Comparison of ENCODE assay signal across 12 cellular contexts in genomic region chr2:96962567-96963203, GRCh38. TPM values are rescaled to one million over a fixed set of nuclear protein-coding genes. Genes with fewer than 3 reads are reported as not detected.
DNase-seq lines count a peak whose midpoint lies in the region; ATAC-seq and FAIRE-seq lines count a peak whose summit lies in the region.
"Had no signal": no experiment of that assay in that cellular context is flagged by ENCODE, and none has a peak within 500 bp of the region (broad histone marks: within the 10 kb centered on the region; RNA-seq: fewer than 3 reads in every experiment).

No MANE protein-coding gene starts in this region.

- H3K4me3 ChIP-seq in neuron (ENCODE audit: low read length) (no peak overlapping the region), thymus (ENCODE audit: low read length) (no peak overlapping the region)
- H3K4me3 ChIP-seq: neural progenitor cell had no signal

- H3K9me3 ChIP-seq in neuron (ENCODE audit: low read length) = no peaks in the 10 kb centered on the region
- no peaks in the 10 kb centered on the region for H3K9me3 ChIP-seq in thymus (ENCODE audit: control insufficient read depth)

- peak overlapping the region; percentile 3 for H2AFZ ChIP-seq in neuron (ENCODE audit: low read depth, low read length)
- H2AFZ ChIP-seq: neural progenitor cell had no signal

- no peaks in the 10 kb centered on the region for H3K36me3 ChIP-seq in neuron (ENCODE audit: insufficient read depth, low read length)
- no peaks in the 10 kb centered on the region for H3K36me3 ChIP-seq in thymus (ENCODE audit: control insufficient read depth, insufficient read depth)
- H3K36me3 ChIP-seq: neural progenitor cell had no signal

- FAIRE-seq in RCC 7860 (lab: Jason Lieb, UNC) = no peak

- peak overlapping the region; percentile 37 for H3K27ac ChIP-seq in thymus (ENCODE audit: low read depth)
- H3K27ac ChIP-seq: foreskin keratinocyte, neural progenitor cell had no signal

- ATAC-seq in HG03045 (IDR thresholded peaks at IDR 0.05; ENCODE audit: unreplicated experiment) = no peak

- WGBS in thymus = 5% methylated on average over 10 of the region's 10 CpGs

- DNase-seq in NCI-H146 treated with DMSO at 0.1 percent for 48 hours (lab: John Stamatoyannopoulos, UW; ENCODE audit: unreplicated experiment) = peak; percentile 10
- no peak for DNase-seq in NCI-H146 (lab: John Stamatoyannopoulos, UW)
- DNase-seq in activated T-cell treated with anti-CD3 and anti-CD28 coated beads for 48 hours (ENCODE audit: low read depth) = peak; percentile 35
- DNase-seq in RCC 7860 (ENCODE audit: low spot score) = no peak
- no peak for DNase-seq in NCI-H2227 treated with DMSO at 0.1 percent for 48 hours (lab: John Stamatoyannopoulos, UW)
- DNase-seq: 8988T, NCI-H1417 treated with DMSO at 0.1 percent for 48 hours had no signal

- H3K27me3 ChIP-seq in neuron (ENCODE audit: insufficient read depth, low read length) = no peaks in the 10 kb centered on the region
- peaks cover 18% of the 10 kb centered on the region for H3K27me3 ChIP-seq in thymus (ENCODE audit: control insufficient read depth, insufficient read depth)
- H3K27me3 ChIP-seq: foreskin keratinocyte, neural progenitor cell had no signal

- peaks cover 12% of the 10 kb centered on the region for H3K4me1 ChIP-seq in neuron (ENCODE audit: insufficient read depth, low read length)
- H3K4me1 ChIP-seq in thymus (ENCODE audit: control insufficient read depth, insufficient read depth, low read length) = peaks cover 13% of the 10 kb centered on the region

RNA-seq across cellular contexts. Expression of gene FAM178B, which starts 23.7 kb away (rescaled TPM):
- 3.5 TPM for polyA plus RNA-seq in thymus
- polyA plus RNA-seq: foreskin keratinocyte had no signal

Comparison
In these comparisons a context has a peak if more than half of its experiments do, and no peak if none do; other contexts are left out.
1. DNase-seq: peak in NCI-H146 treated with DMSO at 0.1 percent for 48 hours (single experiment) and activated T-cell treated with anti-CD3 and anti-CD28 coated beads for 48 hours (single experiment); none in NCI-H146 (single experiment), RCC 7860 (single experiment) and NCI-H2227 treated with DMSO at 0.1 percent for 48 hours (single experiment).